Comparison of ENCODE assay signal across 1 cellular context in genomic region chr10:43211431-43212042, GRCh38.
TF ChIP-seq lines count a peak whose summit lies in the region.

No MANE protein-coding gene starts in this region.

TF ChIP-seq in IMR-90, 13 proteins besides CTCF, POLR2A, EP300 and RAD21 (continued from another document):
- TF ChIP-seq ELK1 (IDR thresholded peaks at IDR 0.05; ENCODE audit: borderline replicate concordance, low read depth, low read length) (no peak), MAZ (IDR thresholded peaks at IDR 0.05; ENCODE audit: borderline replicate concordance, low read depth, low read length) (no peak), USF2 (IDR thresholded peaks at IDR 0.05; ENCODE audit: low read depth, low read length) (no peak), RFX5 (IDR thresholded peaks at IDR 0.05; ENCODE audit: low read depth, low read length) (no peak), NFE2L2 (IDR thresholded peaks at IDR 0.05; ENCODE audit: low read depth, low read length) (no peak), MXI1 (IDR thresholded peaks at IDR 0.05; ENCODE audit: borderline replicate concordance, low read depth, low read length) (no peak), FOS (IDR thresholded peaks at IDR 0.05; ENCODE audit: low read depth, low read length) (no peak), BHLHE40 (IDR thresholded peaks at IDR 0.05; ENCODE audit: low read depth, low read length) (no peak), CHD1 (IDR thresholded peaks at IDR 0.05; ENCODE audit: low read depth, low read length) (no peak)
